Comparison of ENCODE assay signal across 26 cellular contexts in genomic region chr6:137247724-137248123, GRCh38. TPM values are rescaled to one million over a fixed set of nuclear protein-coding genes. Genes with fewer than 3 reads are reported as not detected.
DNase-seq lines count a peak whose midpoint lies in the region; ATAC-seq, FAIRE-seq and TF ChIP-seq lines count a peak whose summit lies in the region.
"Had no signal": no experiment of that assay in that cellular context is flagged by ENCODE, and none has a peak within 500 bp of the region (broad histone marks: within the 10 kb centered on the region; RNA-seq: fewer than 3 reads in every experiment).

No MANE protein-coding gene starts in this region.

- POLR2A ChIA-PET in HepG2 (lab: Yijun Ruan, JAX) (interaction anchor here (1.0 kb wide), 2 partner anchors 9 to 106 kb away, joined by 3 read pairs; no protein-coding TSS in a partner anchor), WTC11 (lab: Charles Lee) (no interaction called here)

- CTCF ChIA-PET in HepG2 (lab: Yijun Ruan, JAX; ENCODE audit: low intra/inter-chr PET ratio, low total read pairs) (no interaction called here), WTC11 (lab: Charles Lee) (no interaction called here)

- H3K4me3 Mint-ChIP-seq in GM23338 (no peak overlapping the region), WTC11 (no peak overlapping the region)
- no peak overlapping the region for H3K4me3 Mint-ChIP-seq in stimulated activated naive B cell treated with anti-CD40 and anti-IgM and Interleukin-4, amounts not matched to agents 10 μg/mL and 1 μg/mL and 100 μg/mL, for 72 hours
- H3K4me3 Mint-ChIP-seq: CD4-positive, alpha-beta T cell; IgD-negative memory B cell had no signal

- H3K4me1 Mint-ChIP-seq in GM23338 = no peaks in the 10 kb centered on the region
- H3K4me1 Mint-ChIP-seq in stimulated activated naive B cell treated with anti-CD40 and anti-IgM and Interleukin-4, amounts not matched to agents 10 μg/mL and 1 μg/mL and 100 μg/mL, for 72 hours = peaks cover 10 to 22% of the 10 kb centered on the region in 2 donors
- H3K4me1 Mint-ChIP-seq in WTC11 = no peaks in the 10 kb centered on the region

- ATAC-seq in GM23338 = no peak
- no peak for ATAC-seq in HepG2
- no peak for ATAC-seq in stimulated activated naive B cell treated with anti-CD40 and anti-IgM and Interleukin-4, amounts not matched to agents 10 μg/mL and 1 μg/mL and 100 μg/mL, for 72 hours (replicated peaks)
- ATAC-seq in WTC11 = no peak
- ATAC-seq: HCT116 had no signal

- TF ChIP-seq RAD21 in HepG2 (CRISPR knock-in tag; IDR thresholded peaks at IDR 0.05) = no peak

- H3K36me3 Mint-ChIP-seq in GM23338 (ENCODE audit: low read depth) (no peaks in the 10 kb centered on the region), WTC11 (no peaks in the 10 kb centered on the region)
- H3K36me3 Mint-ChIP-seq in stimulated activated naive B cell treated with anti-CD40 and anti-IgM and Interleukin-4, amounts not matched to agents 10 μg/mL and 1 μg/mL and 100 μg/mL, for 72 hours = peaks cover 5 to 8% of the 10 kb centered on the region in 2 donors

- H3K9me3 ChIP-seq in HepG2 (ENCODE audit: low read length) = no peaks in the 10 kb centered on the region
- H3K9me3 ChIP-seq: MG63 had no signal

- no peak overlapping the region for H3K4me3 ChIP-seq in GM23338
- H3K4me3 ChIP-seq in bronchial epithelial cell (ENCODE audit: low read depth, low read length) = no peak overlapping the region
- H3K4me3 ChIP-seq in HepG2 (replicated peaks in 1 of 3; ENCODE audit: insufficient read depth in 1 of 3, low read depth in 2 of 3, low read length in 3 of 3) = no peak overlapping the region
- H3K4me3 ChIP-seq: GM12878, GM23248, MG63, PC-9, SK-N-MC had no signal

- no peaks in the 10 kb centered on the region for H4K20me1 ChIP-seq in GM23338 (replicated peaks; ENCODE audit: insufficient read depth)
- no peaks in the 10 kb centered on the region for H4K20me1 ChIP-seq in HepG2 (ENCODE audit: insufficient read depth, low read length)

- H3K27me3 Mint-ChIP-seq in GM23338 (ENCODE audit: insufficient read depth, low read depth, poor library complexity) (no peaks in the 10 kb centered on the region), WTC11 (ENCODE audit: low read depth) (no peaks in the 10 kb centered on the region)
- no peaks in the 10 kb centered on the region for H3K27me3 Mint-ChIP-seq in stimulated activated naive B cell treated with anti-CD40 and anti-IgM and Interleukin-4, amounts not matched to agents 10 μg/mL and 1 μg/mL and 100 μg/mL, for 72 hours
- H3K27me3 Mint-ChIP-seq: CD4-positive, alpha-beta T cell; IgD-negative memory B cell had no signal

- H3K9me2 ChIP-seq in GM23338 (ENCODE audit: insufficient read depth) = 0 out of 2 replicates have a peak, but pooled peaks cover 4% of the 10 kb centered on the region

- TF ChIP-seq CTCF in GM23338 (conservative IDR thresholded peaks at IDR 0.05; ENCODE audit: low read depth in 2 of 2) = no peak
- no peak for TF ChIP-seq CTCF in bronchial epithelial cell (IDR thresholded peaks at IDR 0.05; ENCODE audit: insufficient read depth, low read length, severe bottlenecking)
- no peak for TF ChIP-seq CTCF in HepG2 (CRISPR knock-in tag; IDR thresholded peaks at IDR 0.05)
- TF ChIP-seq CTCF in WTC11 (IDR thresholded peaks at IDR 0.05) = no peak

- FAIRE-seq in bronchial epithelial cell (lab: Jason Lieb, UNC) = no peak
- no peak for FAIRE-seq in HepG2 (lab: Jason Lieb, UNC)

- no peaks in the 10 kb centered on the region; the same call in 2 of the 3 replicates for H3K9me3 Mint-ChIP-seq in GM23338
- H3K9me3 Mint-ChIP-seq in stimulated activated naive B cell treated with anti-CD40 and anti-IgM and Interleukin-4, amounts not matched to agents 10 μg/mL and 1 μg/mL and 100 μg/mL, for 72 hours = peaks cover 9 to 10% of the 10 kb centered on the region in 2 donors
- H3K9me3 Mint-ChIP-seq in WTC11 = peaks cover 11% of the 10 kb centered on the region
- H3K9me3 Mint-ChIP-seq: CD4-positive, alpha-beta T cell; IgD-negative memory B cell had no signal

- H2AFZ ChIP-seq in GM23338 (0 out of 2 replicates have a peak overlapping the region, but pooled peaks have one; percentile 12), HepG2 (ENCODE audit: low read length) (no peak overlapping the region)
- H2AFZ ChIP-seq: GM23248, PC-9 had no signal

- H3K27ac ChIP-seq in GM23338 (ENCODE audit: low read depth) = no peak overlapping the region
- no peak overlapping the region for H3K27ac ChIP-seq in HepG2 (ENCODE audit: extremely low read length, insufficient read depth, low read length)
- H3K27ac ChIP-seq: GM23248, PC-9, SK-N-MC had no signal

- no peak overlapping the region for H3K9ac ChIP-seq in HepG2 (ENCODE audit: insufficient read depth, low read depth, low read length)
- H3K9ac ChIP-seq: GM23248 had no signal

- in situ Hi-C loops in HepG2 (cut with HindIII; ENCODE audit: extremely low pct_ligation_motif_present, low pct_unique_long_range_greater_than_20kb) = no loop called here

- H3K79me2 ChIP-seq in GM23338 (replicated peaks; ENCODE audit: insufficient read depth) (no peaks in the 10 kb centered on the region), HepG2 (ENCODE audit: insufficient read depth, low read length) (no peaks in the 10 kb centered on the region)

- H3K27ac Mint-ChIP-seq in GM23338 (no peak overlapping the region), WTC11 (no peak overlapping the region)
- H3K27ac Mint-ChIP-seq in stimulated activated naive B cell treated with anti-CD40 and anti-IgM and Interleukin-4, amounts not matched to agents 10 μg/mL and 1 μg/mL and 100 μg/mL, for 72 hours = peak overlapping the region; percentile 59
- H3K27ac Mint-ChIP-seq: CD4-positive, alpha-beta T cell had no signal

- no peaks in the 10 kb centered on the region for H3F3A ChIP-seq in GM23338 (replicated peaks; ENCODE audit: low read depth)

- H3K4me1 ChIP-seq in GM23338 (ENCODE audit: insufficient read depth) = no peaks in the 10 kb centered on the region
- peaks cover 39% of the 10 kb centered on the region for H3K4me1 ChIP-seq in HepG2 (ENCODE audit: insufficient read depth, low read length)

- H3K36me3 ChIP-seq in GM23338 (ENCODE audit: insufficient read depth) (no peaks in the 10 kb centered on the region), bronchial epithelial cell (ENCODE audit: control insufficient read depth, insufficient read depth, low read length) (no peaks in the 10 kb centered on the region), HepG2 (replicated peaks in 1 of 2; ENCODE audit: control insufficient read depth in 1 of 2, insufficient read depth in 2 of 2, low read length in 2 of 2) (no peaks in the 10 kb centered on the region)
- H3K36me3 ChIP-seq: MG63 had no signal

- H3K4me2 ChIP-seq in GM23338 (no peak overlapping the region), HepG2 (ENCODE audit: low read depth, low read length) (no peak overlapping the region)
- H3K4me2 ChIP-seq: PC-9 had no signal

- intact Hi-C loops in HepG2 (cut with micrococcal nuclease; ENCODE audit: unreplicated experiment) = loop anchor here (10.0 kb wide), 1 partner anchor 107 kb away; no protein-coding TSS in a partner anchor

- no peaks in the 10 kb centered on the region for H3K27me3 ChIP-seq in GM23338 (ENCODE audit: insufficient read depth)
- no peaks in the 10 kb centered on the region for H3K27me3 ChIP-seq in bronchial epithelial cell (ENCODE audit: control insufficient read depth, insufficient read depth, low read length)
- no peaks in the 10 kb centered on the region for H3K27me3 ChIP-seq in HepG2 (ENCODE audit: control insufficient read depth in 1 of 2, insufficient read depth in 2 of 2, low read length in 2 of 2)
- H3K27me3 ChIP-seq: MG63 had no signal

- DNase-seq in GM23338 (ENCODE audit: low spot score) (no peak), bronchial epithelial cell (ENCODE audit: low read depth) (peak; percentile 38), HepG2 (ENCODE audit: low spot score) (peak; percentile 35), T1000 (lab: John Stamatoyannopoulos, UW) (no peak), NOMO-1 treated with DMSO at 0.1 percent for 48 hours (lab: John Stamatoyannopoulos, UW; ENCODE audit: unreplicated experiment) (no peak), WTC11 (ENCODE audit: low spot score) (no peak)
- no peak for DNase-seq in stimulated activated naive B cell treated with anti-CD40 and anti-IgM and Interleukin-4, amounts not matched to agents 10 μg/mL and 1 μg/mL and 100 μg/mL, for 72 hours
- DNase-seq: CD4-positive, alpha-beta T cell; COR-L47; DMS 273 treated with DMSO at 0.1 percent for 48 hours; DND-41; GM23248; Karpas-422; MG63; NCI-H1417; NCI-H1694 treated with DMSO at 0.1 percent for 48 hours; NCI-H2081 treated with DMSO at 0.1 percent for 48 hours; NCI-H2171 treated with DMSO at 0.1 percent for 48 hours; NCI-H526; RPMI8226; SHP77 treated with DMSO at 0.1 percent for 48 hours had no signal

- no peak for TF ChIP-seq POLR2A in HepG2 (IDR thresholded peaks at IDR 0.05; ENCODE audit: insufficient read depth in 1 of 2, low read depth in 2 of 2, low read length in 2 of 2)

- TF ChIP-seq EP300 in HepG2 (IDR thresholded peaks at IDR 0.05; ENCODE audit: low read depth in 2 of 2, low read length in 2 of 2) (peak in 1 of 2 experiments; percentile 10; a peak in 1 of 4 replicates), HepG2 (CRISPR knock-in tag; IDR thresholded peaks at IDR 0.05; ENCODE audit: borderline replicate concordance) (no peak)

- BruUV-seq in HepG2 (replicated peaks; lab: Mats Ljungman, UMichigan) = no TSS peak

RNA-seq across cellular contexts. Expression of gene IFNGR1, which starts 28.5 kb away (rescaled TPM):
- total RNA-seq in GM23338 (2014; rRNA removed; shearing (Covaris generic)) = 22.8 and 29.4 TPM in 2 replicates
- polyA plus RNA-seq in GM23338 (2016; fragmentation: Nextera tagmentation; extraction: Ambion mirVana) (21.3 and 23.2 TPM in 2 replicates), HepG2 (2011; rRNA removed) (71.6 and 87.8 TPM in 2 replicates)
- total RNA-seq in bronchial epithelial cell (83.5 and 94.6 TPM in 2 replicates), HepG2 (2016; rRNA removed; fragmentation: Illumina TruSeq; extraction: Trizol) (48.9 and 82.8 TPM in 2 replicates), WTC11 (2021) (15.7 to 17.6 TPM (median 17.5 TPM) in 3 replicates)
- total RNA-seq in HepG2 (2016; cell fraction: cytosol; rRNA removed; fragmentation: Illumina TruSeq; extraction: Trizol; ENCODE audit: low read depth) = 8.4 and 9.4 TPM in 2 replicates
- total RNA-seq in HepG2 (2016; cell fraction: insoluble cytoplasmic fraction; rRNA removed; fragmentation: Illumina TruSeq; extraction: Trizol) = 45.8 and 85.1 TPM in 2 replicates
- total RNA-seq in HepG2 (2016; cell fraction: membrane; rRNA removed; fragmentation: Illumina TruSeq; extraction: Trizol) = 20.8 and 24.3 TPM in 2 replicates
- 88.6 and 101 TPM in 2 replicates for total RNA-seq in HepG2 (2016; cell fraction: nucleus; rRNA removed; fragmentation: Illumina TruSeq; extraction: Trizol)
- 34.2 and 50.3 TPM in 2 replicates for polyA plus RNA-seq in HepG2 (2011; cell fraction: cytosol; rRNA removed)
- 31.2 and 32.5 TPM in 2 replicates for polyA plus RNA-seq in HepG2 (2011; cell fraction: nucleus; rRNA removed)
- polyA plus RNA-seq in HepG2 (2012) = 50.2 and 52.0 TPM in 2 replicates
- polyA plus RNA-seq in HepG2 (2016; cell fraction: cytosol; fragmentation: Illumina TruSeq; extraction: Trizol; ENCODE audit: low read depth) = 4.8 and 5.5 TPM in 2 replicates
- polyA plus RNA-seq in HepG2 (2016; cell fraction: insoluble cytoplasmic fraction; fragmentation: Illumina TruSeq; extraction: Trizol; ENCODE audit: low read depth) = 37.4 and 39.7 TPM in 2 replicates
- polyA plus RNA-seq in HepG2 (2016; cell fraction: membrane; fragmentation: Illumina TruSeq; extraction: Trizol; ENCODE audit: low read depth) = 10.2 and 10.4 TPM in 2 replicates
- 112 and 116 TPM in 2 replicates for polyA plus RNA-seq in HepG2 (2016; cell fraction: nucleus; fragmentation: Illumina TruSeq; extraction: Trizol; ENCODE audit: insufficient read depth, low read depth)
- polyA minus RNA-seq in HepG2 (2011; rRNA and poly(A)+ RNA removed; ENCODE audit: low replicate concordance) = 37.9 and 170 TPM in 2 replicates
- 54.0 and 55.4 TPM in 2 replicates for polyA minus RNA-seq in HepG2 (2011; cell fraction: cytosol; rRNA and poly(A)+ RNA removed)
- 95.2 and 116 TPM in 2 replicates for polyA minus RNA-seq in HepG2 (2011; cell fraction: nucleus; rRNA and poly(A)+ RNA removed)

Comparison
In these comparisons a context has a peak if more than half of its experiments do, and no peak if none do; other contexts are left out.
1. DNase-seq: peak in bronchial epithelial cell (single experiment) and HepG2 (single experiment); none in GM23338 (single experiment), stimulated activated naive B cell treated with anti-CD40 and anti-IgM and Interleukin-4, amounts not matched to agents 10 μg/mL and 1 μg/mL and 100 μg/mL, for 72 hours (single experiment), T1000 (single experiment), NOMO-1 treated with DMSO at 0.1 percent for 48 hours (single experiment) and WTC11 (single experiment).